Comparison of ENCODE assay signal across 11 cellular contexts in the genomic region with DNA sequence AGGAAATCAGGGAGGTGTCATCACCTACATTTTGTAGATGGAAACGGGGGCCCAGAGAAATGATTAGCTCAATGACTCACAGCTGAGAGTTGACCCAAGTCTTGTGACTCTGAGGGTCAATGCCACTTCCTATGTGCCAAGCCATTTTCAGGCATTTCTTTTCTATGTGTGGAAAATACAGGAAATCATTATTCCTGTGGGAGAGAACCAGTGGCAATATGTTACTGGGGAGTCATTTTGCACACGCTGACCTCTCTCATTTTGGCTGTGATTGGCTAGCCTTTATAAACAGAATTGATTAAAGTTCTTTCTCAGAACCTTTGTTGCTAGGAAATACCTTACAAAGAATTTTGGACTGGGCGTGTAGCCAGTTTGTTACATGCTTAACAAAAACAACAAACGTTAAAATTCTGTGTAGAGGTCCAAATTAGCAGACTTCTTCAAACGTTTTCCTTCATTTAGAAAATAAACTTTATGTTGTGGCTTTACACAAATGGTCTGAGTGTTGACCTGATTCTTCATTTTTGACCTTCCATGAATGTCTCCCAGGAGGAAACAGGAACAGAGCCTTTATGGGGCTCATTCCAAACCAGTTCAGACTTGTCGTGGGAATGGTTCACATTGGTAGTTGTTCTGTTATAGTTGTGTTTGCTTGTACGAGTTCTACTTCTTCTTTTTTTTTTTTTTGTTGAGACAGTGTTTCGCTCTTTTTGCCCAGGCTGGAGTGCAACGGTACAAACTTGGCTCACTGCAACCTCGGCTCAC. TPM values are rescaled to one million over a fixed set of nuclear protein-coding genes. Genes with fewer than 3 reads are reported as not detected.
DNase-seq lines count a peak whose midpoint lies in the region; ATAC-seq, FAIRE-seq and TF ChIP-seq lines count a peak whose summit lies in the region.
"Had no signal": no experiment of that assay in that cellular context is flagged by ENCODE, and none has a peak within 500 bp of the region (broad histone marks: within the 10 kb centered on the region; RNA-seq: fewer than 3 reads in every experiment).

No MANE protein-coding gene starts in this region.

- ATAC-seq in mucosa of descending colon (peak; percentile 91), GM18858 (IDR thresholded peaks at IDR 0.05; ENCODE audit: unreplicated experiment) (no peak), HG02885 (IDR thresholded peaks at IDR 0.05; ENCODE audit: poor library complexity, unreplicated experiment) (no peak)

- TF ChIP-seq CTCF in endothelial cell of umbilical vein (IDR thresholded peaks at IDR 0.05; ENCODE audit: extremely low read depth in 1 of 2, insufficient read depth in 1 of 2, low read depth in 1 of 2, low read length in 2 of 2): no peak
- no peak for TF ChIP-seq CTCF in mucosa of descending colon (IDR thresholded peaks at IDR 0.05)

- H3K9me3 ChIP-seq in endothelial cell of umbilical vein (replicated peaks; ENCODE audit: control insufficient read depth, insufficient read depth, low read length) (no peaks in the 10 kb centered on the region), mucosa of descending colon (no peaks in the 10 kb centered on the region)

- no peak overlapping the region for H2AFZ ChIP-seq in endothelial cell of umbilical vein (ENCODE audit: low read depth, low read length)

- intact Hi-C loops in endothelial cell of umbilical vein (cut with micrococcal nuclease): loop anchor here (1.0 kb wide), 2 partner anchors 11 to 32 kb away; a partner anchor contains a TSS
- intact Hi-C loops in mucosa of descending colon (cut with DNase I, micrococcal nuclease): no loop called here

- H3K4me2 ChIP-seq in endothelial cell of umbilical vein (ENCODE audit: insufficient read depth, low read length): peak overlapping the region; percentile 14

- H3K4me1 ChIP-seq in endothelial cell of umbilical vein (ENCODE audit: control insufficient read depth, extremely low read depth, insufficient read depth, low read length) (peaks cover 16% of the 10 kb centered on the region), mucosa of descending colon (ENCODE audit: low read depth) (peaks cover 17% of the 10 kb centered on the region)

- peak overlapping the region in 1 of 3 experiments; percentile 10 for H3K4me3 ChIP-seq in endothelial cell of umbilical vein (replicated peaks in 1 of 3; ENCODE audit: insufficient read depth in 1 of 3, low read depth in 1 of 3, low read length in 3 of 3)
- H3K4me3 ChIP-seq in mucosa of descending colon: no peak overlapping the region

- no peak for TF ChIP-seq POLR2A in endothelial cell of umbilical vein (IDR thresholded peaks at IDR 0.05; ENCODE audit: low read depth, low read length)

- H3K79me2 ChIP-seq in endothelial cell of umbilical vein (ENCODE audit: control insufficient read depth, insufficient read depth, low read length): peaks cover 10% of the 10 kb centered on the region

- TSS peak; percentile 37 for BruUV-seq in endothelial cell of umbilical vein (replicated peaks; lab: Mats Ljungman, UMichigan)

- CTCF ChIA-PET in endothelial cell of umbilical vein (lab: Charles Lee): interaction anchor here (0.7 kb wide), 1 partner anchor 48 kb away, joined by 3 read pairs; no protein-coding TSS in a partner anchor

- FAIRE-seq in endothelial cell of umbilical vein (lab: Jason Lieb, UNC): peak; percentile 94

- in situ Hi-C loops in ACHN (cut with HindIII; ENCODE audit: low pct_ligation_motif_present, low pct_unique_long_range_greater_than_20kb, low sequenced_read_pairs): no loop called here

- H3K27me3 ChIP-seq in endothelial cell of umbilical vein (ENCODE audit: control insufficient read depth in 2 of 2, insufficient read depth in 2 of 2, low read length in 2 of 2): no peaks in the 10 kb centered on the region

- H3K36me3 ChIP-seq in endothelial cell of umbilical vein (ENCODE audit: control insufficient read depth in 2 of 2, extremely low read depth in 1 of 2, insufficient read depth in 2 of 2, low read length in 2 of 2) (peaks cover 0 to 3% of the 10 kb centered on the region in 2 experiments), mucosa of descending colon (ENCODE audit: low read depth) (no peaks in the 10 kb centered on the region)

- DNase-seq in ACHN (peak; percentile 93), M059J (ENCODE audit: low read depth) (peak; percentile 91), endothelial cell of umbilical vein (ENCODE audit: low read depth, low spot score) (peak; percentile 96), mucosa of descending colon (peak in 1 of 3 donors; percentile 54), NCI-H187 treated with DMSO at 0.1 percent for 48 hours (lab: John Stamatoyannopoulos, UW) (no peak)
- DNase-seq in activated CD4-positive, alpha-beta T cell treated with anti-CD3 and anti-CD28 coated beads, Interleukin-2, amount 50 U/mL, for 48 hours: no peak
- DNase-seq: DND-41, NCI-H526 treated with DMSO at 0.1 percent for 48 hours, right cardiac atrium had no signal

- POLR2A ChIA-PET in endothelial cell of umbilical vein (lab: Charles Lee): no interaction called here

- H3K9ac ChIP-seq in endothelial cell of umbilical vein (replicated peaks; ENCODE audit: extremely low read depth, insufficient read depth, low read length): no peak overlapping the region

- peak overlapping the region; percentile 4 for H3K27ac ChIP-seq in endothelial cell of umbilical vein (ENCODE audit: insufficient read depth, low read depth, low read length)

- no peaks in the 10 kb centered on the region for H3K9me1 ChIP-seq in endothelial cell of umbilical vein (replicated peaks; ENCODE audit: control insufficient read depth, extremely low read depth, insufficient read depth, low read length)

- dilution Hi-C loops in endothelial cell of umbilical vein (cut with MboI; ENCODE audit: extremely low pct_ligation_motif_present, low sequenced_read_pairs): no loop called here

- H4K20me1 ChIP-seq in endothelial cell of umbilical vein (replicated peaks; ENCODE audit: control insufficient read depth, extremely low read depth, insufficient read depth, low read length): peaks cover 3% of the 10 kb centered on the region

TF ChIP-seq in endothelial cell of umbilical vein, 7 proteins besides CTCF, POLR2A, EP300 and RAD21:
- peak; percentile 88 for TF ChIP-seq FOS (IDR thresholded peaks at IDR 0.05; ENCODE audit: borderline replicate concordance, insufficient read depth, low read length)
- peak; percentile 46 for TF ChIP-seq POLR2AphosphoS5 (IDR thresholded peaks at IDR 0.05; ENCODE audit: insufficient read depth, low read depth, low read length)
- no peak for TF ChIP-seq EZH2 (IDR thresholded peaks at IDR 0.05; ENCODE audit: borderline replicate concordance, low read depth, low read length, severe bottlenecking)
- peak; percentile 86 for TF ChIP-seq JUN (IDR thresholded peaks at IDR 0.05; ENCODE audit: borderline replicate concordance, insufficient read depth, insufficient read length, low read depth)
- TF ChIP-seq MYC (IDR thresholded peaks at IDR 0.05; ENCODE audit: low read depth, low read length): no peak
- TF ChIP-seq, protein P1, sequence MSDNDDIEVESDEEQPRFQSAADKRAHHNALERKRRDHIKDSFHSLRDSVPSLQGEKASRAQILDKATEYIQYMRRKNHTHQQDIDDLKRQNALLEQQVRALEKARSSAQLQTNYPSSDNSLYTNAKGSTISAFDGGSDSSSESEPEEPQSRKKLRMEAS (IDR thresholded peaks at IDR 0.05; ENCODE audit: insufficient read depth, insufficient read length): no peak

RNA-seq across cellular contexts. Expression of a gene that starts 11.4 kb away (rescaled TPM):
- 10.0 and 10.6 TPM in 2 replicates for total RNA-seq in M059J (2014; rRNA removed; shearing (Covaris generic))
- total RNA-seq in endothelial cell of umbilical vein: 19.8 and 20.2 TPM in 2 replicates
- polyA plus RNA-seq in endothelial cell of umbilical vein: 5.1 and 5.7 TPM in 2 replicates
- 6.2 and 7.5 TPM in 2 replicates for polyA plus RNA-seq in endothelial cell of umbilical vein (2011; cell fraction: cytosol; rRNA removed)
- polyA plus RNA-seq in endothelial cell of umbilical vein (2011; cell fraction: nucleus; rRNA removed): 17.1 and 23.7 TPM in 2 replicates
- polyA plus RNA-seq in endothelial cell of umbilical vein (2012): 16.4 and 18.1 TPM in 2 replicates
- 16.6 and 30.2 TPM in 2 replicates for polyA minus RNA-seq in endothelial cell of umbilical vein
- polyA minus RNA-seq in endothelial cell of umbilical vein (2011; cell fraction: cytosol; rRNA and poly(A)+ RNA removed): 6.2 TPM
- 44.4 and 67.0 TPM in 2 replicates for polyA minus RNA-seq in endothelial cell of umbilical vein (2011; cell fraction: nucleus; rRNA and poly(A)+ RNA removed)
- 10 to 100 TPM; 55.7 to 98.6 (median 70.5) TPM for total RNA-seq in mucosa of descending colon

Comparison
In these comparisons a context has a peak if more than half of its experiments do, and no peak if none do; other contexts are left out.
1. DNase-seq: peak in ACHN (single experiment), M059J (single experiment) and endothelial cell of umbilical vein (single experiment); none in activated CD4-positive, alpha-beta T cell treated with anti-CD3 and anti-CD28 coated beads, Interleukin-2, amount 50 U/mL, for 48 hours (0 of 2) and NCI-H187 treated with DMSO at 0.1 percent for 48 hours (single experiment).